10 cellular contexts compared by ENCODE assay signal in genomic region chr19:408441-409005, GRCh38. TPM values are rescaled to one million over a fixed set of nuclear protein-coding genes. Genes with fewer than 3 reads are reported as not detected.
DNase-seq lines count a peak whose midpoint lies in the region; ATAC-seq and TF ChIP-seq lines count a peak whose summit lies in the region.
"Had no signal": no experiment of that assay in that cellular context is flagged by ENCODE, and none has a peak within 500 bp of the region (broad histone marks: within the 10 kb centered on the region; RNA-seq: fewer than 3 reads in every experiment).

No MANE protein-coding gene starts in this region.

- no TSS peak for BruUV-seq in OCI-LY7 (replicated peaks; lab: Mats Ljungman, UMichigan)

- WGBS in GM23248 (ENCODE audit: low coverage in 1 of 2, low lambda C conversion rate in 2 of 2, missing lambda C conversion rate in 2 of 2), 2 experiments: 4% methylated on average over 7 to 30 of the region's 41 CpGs
- WGBS in sigmoid colon, 2 donors: 2 to 3% methylated on average over 41 of the region's 41 CpGs

- H3K4me3 ChIP-seq in GM23248 (peak overlapping the region; percentile 45; the same call in 1 of the 2 replicates), OCI-LY7 (ENCODE audit: low read depth, low read length, poor library complexity, severe bottlenecking) (peak overlapping the region; percentile 65), right atrium auricular region (peak overlapping the region; percentile 41 to 53), sigmoid colon (peak overlapping the region; percentile 22 to 53 (median 44))

- no peak overlapping the region for H3K27ac ChIP-seq in GM23248
- H3K27ac ChIP-seq in OCI-LY7 (ENCODE audit: low read depth, low read length, poor library complexity, severe bottlenecking): no peak overlapping the region
- H3K27ac ChIP-seq in right atrium auricular region: no peak overlapping the region
- no peak overlapping the region for H3K27ac ChIP-seq in sigmoid colon
- H3K27ac ChIP-seq: neutrophil had no signal

- H2AFZ ChIP-seq in GM23248 (no peak overlapping the region), OCI-LY7 (ENCODE audit: low read length) (no peak overlapping the region)

- H3K9me3 ChIP-seq in GM23248 (ENCODE audit: low read depth): no peaks in the 10 kb centered on the region
- H3K9me3 ChIP-seq in OCI-LY7 (ENCODE audit: low read length): no peaks in the 10 kb centered on the region
- no peaks in the 10 kb centered on the region for H3K9me3 ChIP-seq in right atrium auricular region
- H3K9me3 ChIP-seq in sigmoid colon: no peaks in the 10 kb centered on the region
- H3K9me3 ChIP-seq: neutrophil had no signal

- TF ChIP-seq CTCF in OCI-LY7 (conservative IDR thresholded peaks at IDR 0.05; ENCODE audit: low read length): no peak
- no peak for TF ChIP-seq CTCF in right atrium auricular region (IDR thresholded peaks at IDR 0.05)
- TF ChIP-seq CTCF in sigmoid colon (IDR thresholded peaks at IDR 0.05): no peak

- H3F3A ChIP-seq in GM23248 (ENCODE audit: insufficient read depth): no peaks in the 10 kb centered on the region

- H3K27me3 ChIP-seq in GM23248 (replicated peaks; ENCODE audit: insufficient read depth) (peaks cover 25% of the 10 kb centered on the region), right atrium auricular region (peaks cover 0 to 11% of the 10 kb centered on the region in 2 donors), sigmoid colon (peaks cover 28 to 76% (median 74%) of the 10 kb centered on the region in 3 donors)

- in situ Hi-C loops in GM23248 (cut with MboI): no loop called here

- no peak for TF ChIP-seq POLR2A in sigmoid colon (IDR thresholded peaks at IDR 0.05)

- H4K20me1 ChIP-seq in GM23248 (ENCODE audit: insufficient read depth) (no peaks in the 10 kb centered on the region), OCI-LY7 (ENCODE audit: insufficient read depth, low read length) (no peaks in the 10 kb centered on the region)

- intact Hi-C loops in OCI-LY7 (cut with micrococcal nuclease; ENCODE audit: unreplicated experiment): no loop called here
- intact Hi-C loops in sigmoid colon (cut with DNase I): no loop called here

- H3K36me3 ChIP-seq in GM23248 (ENCODE audit: low read depth): no peaks in the 10 kb centered on the region
- no peaks in the 10 kb centered on the region for H3K36me3 ChIP-seq in OCI-LY7 (ENCODE audit: insufficient read depth, low read length)
- H3K36me3 ChIP-seq in right atrium auricular region: no peaks in the 10 kb centered on the region
- no peaks in the 10 kb centered on the region for H3K36me3 ChIP-seq in sigmoid colon
- H3K36me3 ChIP-seq: neutrophil had no signal

- no peak for TF ChIP-seq EP300 in sigmoid colon (IDR thresholded peaks at IDR 0.05)

- CTCF ChIA-PET in OCI-LY7 (lab: Charles Lee; ENCODE audit: unreplicated experiment): no interaction called here

- H3K79me2 ChIP-seq in GM23248 (ENCODE audit: insufficient read depth) (no peaks in the 10 kb centered on the region), OCI-LY7 (ENCODE audit: insufficient read depth, low read depth, low read length) (no peaks in the 10 kb centered on the region)

- H3K9ac ChIP-seq in GM23248: no peak overlapping the region

- peak overlapping the region; percentile 57 for H3K4me2 ChIP-seq in GM23248 (ENCODE audit: unreplicated experiment)
- H3K4me2 ChIP-seq in OCI-LY7 (ENCODE audit: low read length): peak overlapping the region; percentile 70

- H3K9me2 ChIP-seq in GM23248 (ENCODE audit: insufficient read depth) (no peaks in the 10 kb centered on the region), OCI-LY7 (ENCODE audit: insufficient read depth, low read length) (no peaks in the 10 kb centered on the region)

- DNase-seq in GM23248 (no peak), OCI-LY7 (ENCODE audit: low spot score) (no peak), right atrium auricular region (ENCODE audit: low spot score) (no peak), sigmoid colon (peak; percentile 63), pons (ENCODE audit: low spot score) (no peak)
- DNase-seq: NK-92 treated with Interleukin-12 subunit alpha and Interleukin-12 subunit beta, amount 100 ng/mL, for 24 hours had no signal

- ATAC-seq in HG03135 (IDR thresholded peaks at IDR 0.05; ENCODE audit: unreplicated experiment) (no peak), HG03521 (IDR thresholded peaks at IDR 0.05; ENCODE audit: unreplicated experiment) (no peak), GM18498 (IDR thresholded peaks at IDR 0.05; ENCODE audit: unreplicated experiment) (no peak)

- POLR2A ChIA-PET in OCI-LY7 (lab: Charles Lee): no interaction called here

- H3K4me1 ChIP-seq in GM23248 (ENCODE audit: insufficient read depth): no peaks in the 10 kb centered on the region
- peaks cover 11% of the 10 kb centered on the region for H3K4me1 ChIP-seq in OCI-LY7 (ENCODE audit: insufficient read depth, low read length, poor library complexity, severe bottlenecking)
- H3K4me1 ChIP-seq in right atrium auricular region: peaks cover 0 to 21% of the 10 kb centered on the region in 2 donors
- H3K4me1 ChIP-seq in sigmoid colon: peaks cover 0 to 24% (median 21%) of the 10 kb centered on the region in 4 donors

RNA-seq across cellular contexts. Expression of gene C2CD4C, which starts 0.4 kb away (rescaled TPM):
- total RNA-seq in GM23248 (2014; rRNA removed; shearing (Covaris generic)): 0.32 TPM in 1 of 2 replicates, not detected in the other
- polyA plus RNA-seq in GM23248 (2016; fragmentation: Nextera tagmentation; extraction: Ambion mirVana) (0.05 TPM in 1 of 2 replicates, not detected in the other), sigmoid colon (under 1 TPM in 2 of 3 donors, not detected in 1; under 0.01 to 0.96 TPM)
- 0.16 and 0.67 TPM in 2 replicates for total RNA-seq in OCI-LY7 (2014; rRNA removed; shearing (Covaris generic))
- total RNA-seq in OCI-LY7 (2022) (0.44 and 0.59 TPM in 2 replicates), right atrium auricular region (under 1 TPM; 0.26 to 0.55 TPM), sigmoid colon (1 to 10 TPM in 1 of 4 donors, under 1 TPM in 3; 0.55 to 1.2 (median 0.76) TPM)

RNA-seq across cellular contexts. Expression of gene SHC2, which starts 52.3 kb away (rescaled TPM):
- total RNA-seq in GM23248 (2014; rRNA removed; shearing (Covaris generic)): not detected in 2 replicates
- not detected in 2 replicates for polyA plus RNA-seq in GM23248 (2016; fragmentation: Nextera tagmentation; extraction: Ambion mirVana)
- 0.28 TPM in 1 of 2 replicates, not detected in the other for total RNA-seq in OCI-LY7 (2014; rRNA removed; shearing (Covaris generic))
- 0.48 and 0.65 TPM in 2 replicates for total RNA-seq in OCI-LY7 (2022)
- total RNA-seq in right atrium auricular region: 10 to 100 TPM in 1 of 2 donors, 1 to 10 TPM in 1; 9.6 to 26.8 TPM
- 10 to 100 TPM; 17.8 to 49.9 (median 24.9) TPM for total RNA-seq in sigmoid colon
- 10 to 100 TPM in 1 of 3 donors, 1 to 10 TPM in 2; 1.8 to 10.8 (median 9.3) TPM for polyA plus RNA-seq in sigmoid colon

Comparison
In these comparisons a context has a peak if more than half of its experiments do, and no peak if none do; other contexts are left out.
1. RNA of gene SHC2, which starts 52.3 kb away (total RNA-seq): 17.8 to 49.9 TPM in sigmoid colon and 9.6 to 26.8 TPM in right atrium auricular region; 0.28 to 0.65 TPM in OCI-LY7 and not detected in GM23248; every median in the first group is over 4 times any median in the second.
2. Peak in every context shown above with its lines, with median percentiles within 50 percentile points of each other: H3K4me3 ChIP-seq.